26 cellular contexts compared by ENCODE assay signal in genomic region chr19:51524661-51525264, GRCh38. TPM values are rescaled to one million over a fixed set of nuclear protein-coding genes. Genes with fewer than 3 reads are reported as not detected.
"Had no signal": no experiment of that assay in that cellular context is flagged by ENCODE, and none has a peak within 500 bp of the region (broad histone marks: within the 10 kb centered on the region; RNA-seq: fewer than 3 reads in every experiment).

No MANE protein-coding gene starts in this region.

- H3K36me3 Mint-ChIP-seq: activated naive CD8-positive, alpha-beta T cell treated with anti-CD3 and anti-CD28 coated beads, Interleukin-2, amount 10 ng/mL, durations not matched to agents 7 days and 5 days had no signal

- H3K4me1 Mint-ChIP-seq: activated CD4-positive, alpha-beta memory T cell treated with anti-CD3 and anti-CD28 coated beads, Interleukin-2, amount 10 ng/mL, durations not matched to agents 7 days and 5 days; activated naive CD8-positive, alpha-beta T cell treated with anti-CD3 and anti-CD28 coated beads, Interleukin-2, amount 10 ng/mL, durations not matched to agents 7 days and 5 days had no signal

- H3K27me3 ChIP-seq: SJSA1 had no signal

- H3K4me1 ChIP-seq: adrenal gland, SJSA1 had no signal

- H3K9me3 Mint-ChIP-seq: activated CD4-positive, alpha-beta memory T cell treated with anti-CD3 and anti-CD28 coated beads, Interleukin-2, amount 10 ng/mL, durations not matched to agents 7 days and 5 days; activated naive CD8-positive, alpha-beta T cell treated with anti-CD3 and anti-CD28 coated beads, Interleukin-2, amount 10 ng/mL, durations not matched to agents 7 days and 5 days; T-helper 2 cell treated with Interferon-gamma antibody and Interleukin-4, amounts not matched to agents 5 μg/mL and 100 μg/mL, for 36 hours had no signal

- H3K27ac Mint-ChIP-seq: activated CD4-positive, alpha-beta memory T cell treated with anti-CD3 and anti-CD28 coated beads, Interleukin-2, amount 10 ng/mL, durations not matched to agents 7 days and 5 days; activated naive CD8-positive, alpha-beta T cell treated with anti-CD3 and anti-CD28 coated beads, Interleukin-2, amount 10 ng/mL, durations not matched to agents 7 days and 5 days; T-helper 2 cell treated with Interferon-gamma antibody and Interleukin-4, amounts not matched to agents 5 μg/mL and 100 μg/mL, for 36 hours had no signal

- H3K9me3 ChIP-seq: adrenal gland, SJSA1 had no signal

- H3K4me3 Mint-ChIP-seq: activated CD4-positive, alpha-beta memory T cell treated with anti-CD3 and anti-CD28 coated beads, Interleukin-2, amount 10 ng/mL, durations not matched to agents 7 days and 5 days; activated naive CD8-positive, alpha-beta T cell treated with anti-CD3 and anti-CD28 coated beads, Interleukin-2, amount 10 ng/mL, durations not matched to agents 7 days and 5 days; T-helper 2 cell treated with Interferon-gamma antibody and Interleukin-4, amounts not matched to agents 5 μg/mL and 100 μg/mL, for 36 hours had no signal

- H3K4me3 ChIP-seq: adrenal gland, SJSA1 had no signal

- ATAC-seq: PC-3, SK-N-SH treated with all-trans-retinoic acid at 6 μM for 48 hours had no signal

- H3K36me3 ChIP-seq: adrenal gland, SJSA1 had no signal

- H3K27ac ChIP-seq: adrenal gland, SJSA1, VCaP had no signal

- FAIRE-seq: RCC 7860 had no signal

- DNase-seq: activated CD4-positive, alpha-beta memory T cell treated with anti-CD3 and anti-CD28 coated beads, Interleukin-2, amount 10 ng/mL, durations not matched to agents 7 days and 5 days; activated CD4-positive, alpha-beta T cell treated with anti-CD3 and anti-CD28 coated beads, Interleukin-2, amount 50 U/mL, for 1 hour; activated CD4-positive, CD25-positive, alpha-beta regulatory T cell; activated CD8-positive, alpha-beta memory T cell treated with anti-CD3 and anti-CD28 coated beads, Interleukin-2, amount 50 U/mL, for 4 hours; activated naive CD4-positive, alpha-beta T cell treated with anti-CD3 and anti-CD28 coated beads, Interleukin-2, amount 50 U/mL, for 16 hours; activated naive CD8-positive, alpha-beta T cell treated with anti-CD3 and anti-CD28 coated beads, Interleukin-2, amount 10 ng/mL, durations not matched to agents 7 days and 5 days; activated T-cell treated with anti-CD3 and anti-CD28 coated beads, Interleukin-2, amount 50 U/mL, for 1 hour; adrenal gland; anterior cingulate cortex; NCI-H1048; NCI-H1930; NCI-H345; NCI-H510A; PC-3; SHP77; SW 1271 had no signal

RNA-seq across cellular contexts. Expression of gene SIGLEC6, which starts 6.7 kb away (rescaled TPM):
- total RNA-seq: activated naive CD8-positive, alpha-beta T cell treated with anti-CD3 and anti-CD28 coated beads, Interleukin-2, amount 10 ng/mL, durations not matched to agents 7 days and 5 days; cerebellum; LHCN-M2; M059J; PC-3; SJSA1 had no signal
- polyA plus RNA-seq: adrenal gland had no signal

RNA-seq across cellular contexts. Expression of gene SIGLEC12, which starts 23.2 kb away (rescaled TPM):
- total RNA-seq: cardiac septum; LHCN-M2; M059J; PC-3; SJSA1; T-helper 1 cell treated with Interleukin-12 subunit alpha and Interleukin-12 subunit beta and Interleukin-4 antibody, amounts not matched to agents 30 ng/mL and 1 ng/mL, for 36 hours had no signal

RNA-seq across cellular contexts. Expression of gene CEACAM18, which starts 46.4 kb away (rescaled TPM):
- total RNA-seq: activated CD4-positive, alpha-beta memory T cell treated with anti-CD3 and anti-CD28 coated beads, Interleukin-2, amount 10 ng/mL, durations not matched to agents 7 days and 5 days; activated naive CD8-positive, alpha-beta T cell treated with anti-CD3 and anti-CD28 coated beads, Interleukin-2, amount 10 ng/mL, durations not matched to agents 7 days and 5 days; adrenal gland; cardiac septum; cerebellum; LHCN-M2; M059J; PC-3; SJSA1; T-helper 1 cell treated with Interleukin-12 subunit alpha and Interleukin-12 subunit beta and Interleukin-4 antibody, amounts not matched to agents 30 ng/mL and 1 ng/mL, for 36 hours had no signal
- polyA plus RNA-seq: adrenal gland had no signal
